Comparison of ENCODE assay signal across 1 cellular context in genomic region chr1:143502038-143502437, GRCh38.
TF ChIP-seq lines count a peak whose summit lies in the region.

No MANE protein-coding gene starts in this region.

TF ChIP-seq in K562, 482 proteins besides CTCF, POLR2A, EP300 and RAD21:
- peak; percentile 70 to 94; a peak in 3 of 4 replicates for TF ChIP-seq TRIM24 (IDR thresholded peaks at IDR 0.05)
- peak; percentile 84 for TF ChIP-seq ZNF24 (IDR thresholded peaks at IDR 0.05)
